15 cellular contexts compared by ENCODE assay signal in the genomic region with DNA sequence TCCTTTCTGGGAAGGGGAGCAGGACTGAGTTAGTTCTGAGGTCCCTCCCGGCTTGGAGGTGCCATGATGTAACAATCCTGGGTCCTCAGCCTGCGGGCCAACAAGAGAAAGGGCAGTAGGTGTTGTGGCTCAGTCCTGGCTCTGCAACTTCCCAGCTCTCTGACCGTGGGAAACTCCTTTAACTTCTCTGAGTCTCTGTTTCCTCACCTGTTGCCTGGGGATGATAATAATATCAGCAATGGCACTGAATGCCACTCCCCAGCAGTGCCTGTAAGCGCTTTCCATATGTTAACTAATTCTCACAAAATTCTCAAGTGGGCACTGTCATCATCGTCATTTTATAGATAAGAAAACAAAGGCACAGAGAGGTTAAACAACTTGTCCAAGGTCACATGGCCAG. TPM values are rescaled to one million over a fixed set of nuclear protein-coding genes. Genes with fewer than 3 reads are reported as not detected.
A peak's percentile ranks its signal among the peaks of the same experiment; 100 is the strongest.
DNase-seq lines count a peak whose midpoint lies in the region; ATAC-seq, FAIRE-seq and TF ChIP-seq lines count a peak whose summit lies in the region.
"Had no signal": no experiment of that assay in that cellular context is flagged by ENCODE, and none has a peak within 500 bp of the region (broad histone marks: within the 10 kb centered on the region; RNA-seq: fewer than 3 reads in every experiment).

No MANE protein-coding gene starts in this region.

- no peak overlapping the region for H4K5ac ChIP-seq in H1 (ENCODE audit: insufficient read length, low read depth, low read length)

- no peaks in the 10 kb centered on the region for H3K27me3 ChIP-seq in Panc1 (ENCODE audit: control insufficient read depth, insufficient read depth, low read length)
- no peaks in the 10 kb centered on the region for H3K27me3 ChIP-seq in H1 (replicated peaks in 1 of 4; ENCODE audit: control insufficient read depth in 3 of 4, extremely low read depth in 1 of 4, insufficient read depth in 3 of 4, low read length in 3 of 4)
- no peaks in the 10 kb centered on the region for H3K27me3 ChIP-seq in osteoblast (ENCODE audit: insufficient read depth, low read length)
- H3K27me3 ChIP-seq: BLaER1 had no signal

- in situ Hi-C loops in Panc1 (cut with HindIII; ENCODE audit: low pct_unique_long_range_greater_than_20kb, low sequenced_read_pairs), result no loop called here

- no peak overlapping the region for H3K14ac ChIP-seq in H1 (ENCODE audit: insufficient read length)

- no peak overlapping the region for H2BK20ac ChIP-seq in H1 (ENCODE audit: low read length)

- H4K8ac ChIP-seq in H1 (ENCODE audit: extremely low read depth, insufficient read depth, low read length), result no peak overlapping the region

- no TSS peak for BruUV-seq in Panc1 (replicated peaks; lab: Mats Ljungman, UMichigan)

- no peak; the same call in 1 of the 2 replicates for ATAC-seq in Panc1

- H3K4me2 ChIP-seq in H1 (ENCODE audit: insufficient read depth in 1 of 2, low read depth in 2 of 2, low read length in 2 of 2), result no peak overlapping the region
- H3K4me2 ChIP-seq in osteoblast (ENCODE audit: insufficient read depth, low read length), result no peak overlapping the region
- H3K4me2 ChIP-seq: BLaER1 had no signal

- no peak overlapping the region for H3K27ac ChIP-seq in HEK293 (ENCODE audit: extremely low read depth, low read depth, low read length)
- H3K27ac ChIP-seq in Panc1 (ENCODE audit: low read length), result peak overlapping the region; percentile 71
- no peak overlapping the region for H3K27ac ChIP-seq in H1 (ENCODE audit: low read depth, low read length)
- no peak overlapping the region for H3K27ac ChIP-seq in osteoblast (ENCODE audit: low read depth, low read length)
- H3K27ac ChIP-seq: BLaER1 had no signal

- no peak overlapping the region for H2BK120ac ChIP-seq in H1 (replicated peaks; ENCODE audit: low read depth, low read length)

- no peak for FAIRE-seq in H1 (lab: Jason Lieb, UNC)

- H2AK5ac ChIP-seq in H1 (ENCODE audit: low read depth, low read length), result peak overlapping the region; percentile 57; the same call in 1 of the 2 replicates

- no peak for DNase-seq in Panc1 (ENCODE audit: low read depth, low spot score)
- no peak for DNase-seq in H1 (ENCODE audit: low read depth in 1 of 2, low spot score in 2 of 2)
- DNase-seq in osteoblast (ENCODE audit: insufficient read length, low spot score, missing footprints), result peak; percentile 36
- DNase-seq in activated CD8-positive, alpha-beta memory T cell treated with anti-CD3 and anti-CD28 coated beads for 24 hours, result no peak
- no peak for DNase-seq in HPDE6-E6E7 (ENCODE audit: extremely low spot score)
- DNase-seq in putamen (ENCODE audit: low spot score), result no peak
- DNase-seq: DMS 273 treated with DMSO at 0.1 percent for 48 hours, H7, NCI-H1092, NCI-H1694, NCI-H2107, SHP77 had no signal

- POLR2A ChIA-PET in HEK293 (lab: Yijun Ruan, JAX) (no interaction called here), Panc1 (lab: Charles Lee) (no interaction called here), H1 (lab: Charles Lee; ENCODE audit: partially characterized antibody) (interaction anchor here (0.8 kb wide), 1 partner anchor 8 kb away, joined by 3 read pairs; no protein-coding TSS in a partner anchor)

- no peaks in the 10 kb centered on the region for H3K4me1 ChIP-seq in HEK293 (ENCODE audit: control insufficient read depth, insufficient read depth, low read length)
- H3K4me1 ChIP-seq in Panc1 (ENCODE audit: control insufficient read depth, insufficient read depth, low read length), result peaks cover 19% of the 10 kb centered on the region
- H3K4me1 ChIP-seq in H1 (replicated peaks in 1 of 4; ENCODE audit: control insufficient read depth in 3 of 4, insufficient read depth in 4 of 4, low read length in 3 of 4), result peaks cover 0 to 3% (median under 1%) of the 10 kb centered on the region in 4 experiments; a peak in 2 of 7 replicates
- H3K4me1 ChIP-seq in osteoblast (ENCODE audit: insufficient read depth, low read length), result peaks cover 14% of the 10 kb centered on the region
- H3K4me1 ChIP-seq: BLaER1 had no signal

- TF ChIP-seq CTCF in HEK293 (tag by site-specific recombination; IDR thresholded peaks at IDR 0.05) (no peak), Panc1 (IDR thresholded peaks at IDR 0.05) (no peak), H1 (IDR thresholded peaks at IDR 0.05; ENCODE audit: control extremely low read depth in 1 of 3, insufficient read depth in 1 of 3, low read depth in 1 of 3, low read length in 3 of 3) (no peak), osteoblast (IDR thresholded peaks at IDR 0.05; ENCODE audit: extremely low read depth, low read depth, low read length) (no peak)

- TF ChIP-seq RAD21 in H1 (IDR thresholded peaks at IDR 0.05 in 1 of 2, conservative IDR thresholded peaks at IDR 0.05 in 1 of 2; ENCODE audit: low read depth in 2 of 2, low read length in 2 of 2), result no peak

- H3K79me2 ChIP-seq in H1 (ENCODE audit: control insufficient read depth in 1 of 2, insufficient read depth in 2 of 2, low read length in 2 of 2) (no peaks in the 10 kb centered on the region), osteoblast (ENCODE audit: insufficient read depth, low read length) (no peaks in the 10 kb centered on the region)

- no peak overlapping the region for H3K23ac ChIP-seq in H1 (ENCODE audit: insufficient read length)

- intact Hi-C loops in Panc1 (cut with micrococcal nuclease; ENCODE audit: unreplicated experiment), result no loop called here

- no peak overlapping the region for H3K56ac ChIP-seq in H1 (replicated peaks; ENCODE audit: insufficient read length, low read depth, low read length)

- H3K4ac ChIP-seq in H1 (replicated peaks; ENCODE audit: insufficient read length, low read depth, low read length), result no peak overlapping the region

- H4K20me1 ChIP-seq in H1 (replicated peaks in 1 of 2; ENCODE audit: control insufficient read depth in 1 of 2, insufficient read depth in 2 of 2, low read length in 2 of 2) (no peaks in the 10 kb centered on the region), osteoblast (ENCODE audit: insufficient read depth, low read length) (no peaks in the 10 kb centered on the region)
- H4K20me1 ChIP-seq: BLaER1 had no signal

- H3K18ac ChIP-seq in H1 (ENCODE audit: extremely low read depth, low read length), result peak overlapping the region; percentile 20; the same call in 1 of the 2 replicates

- TF ChIP-seq EP300 in H1 (IDR thresholded peaks at IDR 0.05; ENCODE audit: borderline replicate concordance in 1 of 2, low read depth in 2 of 2, low read length in 2 of 2), result no peak

- H3K36me3 ChIP-seq in HEK293 (ENCODE audit: control insufficient read depth in 2 of 2, insufficient read depth in 1 of 2, low read length in 2 of 2) (no peaks in the 10 kb centered on the region), Panc1 (ENCODE audit: control insufficient read depth, insufficient read depth, low read length) (no peaks in the 10 kb centered on the region), H1 (ENCODE audit: control insufficient read depth in 2 of 4, insufficient read depth in 4 of 4, low read length in 3 of 4) (no peaks in the 10 kb centered on the region), osteoblast (ENCODE audit: insufficient read depth, low read length) (no peaks in the 10 kb centered on the region)
- H3K36me3 ChIP-seq: BLaER1 had no signal

- no peak overlapping the region for H2BK12ac ChIP-seq in H1 (ENCODE audit: low read depth, low read length)

- H3K9me3 ChIP-seq in HEK293 (ENCODE audit: control insufficient read depth, insufficient read depth, low read depth, low read length), result no peaks in the 10 kb centered on the region
- no peaks in the 10 kb centered on the region for H3K9me3 ChIP-seq in Panc1 (ENCODE audit: control insufficient read depth, insufficient read depth, low read depth, low read length)
- H3K9me3 ChIP-seq in H1 (ENCODE audit: insufficient read depth in 2 of 2, low read depth in 1 of 2, low read length in 1 of 2), result no peaks in the 10 kb centered on the region
- H3K9me3 ChIP-seq in osteoblast (ENCODE audit: low read depth, low read length), result no peaks in the 10 kb centered on the region
- H3K9me3 ChIP-seq: BLaER1 had no signal

- H2AFZ ChIP-seq in H1 (ENCODE audit: low read length) (no peak overlapping the region), osteoblast (ENCODE audit: low read length) (peak overlapping the region; percentile 10)

- H3K4me3 ChIP-seq in HEK293 (ENCODE audit: low read depth, low read length) (no peak overlapping the region), Panc1 (ENCODE audit: low read depth in 2 of 2, low read length in 2 of 2) (no peak overlapping the region), H1 (ENCODE audit: extremely low read depth in 1 of 4, insufficient read depth in 2 of 4, low read depth in 3 of 4, low read length in 4 of 4) (no peak overlapping the region), osteoblast (ENCODE audit: insufficient read depth, low read length) (no peak overlapping the region)
- H3K4me3 ChIP-seq: BLaER1 had no signal

- TF ChIP-seq POLR2A in H1 (IDR thresholded peaks at IDR 0.05; ENCODE audit: control extremely low read depth in 1 of 2, low read depth in 2 of 2, low read length in 2 of 2), result no peak

- H3K23me2 ChIP-seq in H1 (ENCODE audit: low read depth, low read length), result no peaks in the 10 kb centered on the region

- no peak overlapping the region for H4K91ac ChIP-seq in H1 (replicated peaks; ENCODE audit: insufficient read length, low read length)

- H3K9ac ChIP-seq in H1 (replicated peaks in 1 of 4; ENCODE audit: extremely low read depth in 1 of 4, low read depth in 3 of 4, low read length in 3 of 4), result no peak overlapping the region; a peak in 1 of 7 replicates
- H3K9ac ChIP-seq: BLaER1 had no signal

- WGBS in H1 (ENCODE audit: extremely low coverage in 1 of 2, insufficient coverage in 1 of 2, insufficient read length in 1 of 2, insufficient replicate concordance in 2 of 2, low coverage in 1 of 2, low lambda C conversion rate in 2 of 2, missing lambda C conversion rate in 1 of 2), 2 experiments, result 83% methylated on average over 5 of the region's 5 CpGs; no CpG with 5 or more reads in 1 of the 2 experiments

- CTCF ChIA-PET in HEK293 (lab: Yijun Ruan, JAX), result interaction anchor here (1.2 kb wide), 1 partner anchor 23 kb away, joined by 5 read pairs; no protein-coding TSS in a partner anchor
- CTCF ChIA-PET in Panc1 (lab: Charles Lee), result no interaction called here
- CTCF ChIA-PET in H1 (lab: Charles Lee; ENCODE audit: partially characterized antibody), result interaction anchor here (0.8 to 2.9 kb wide), 5 partner anchors 11 to 125 kb away, joined by 3 to 11 read pairs (median 5); no protein-coding TSS in a partner anchor

- H2BK5ac ChIP-seq in H1 (ENCODE audit: low read depth, low read length), result no peak overlapping the region; the same call in 1 of the 2 replicates

- no peak overlapping the region for H2BK15ac ChIP-seq in H1 (ENCODE audit: low read length)

- H3K79me1 ChIP-seq in H1 (ENCODE audit: low read depth, low read length), result no peaks in the 10 kb centered on the region

RNA-seq across cellular contexts. Expression of gene PADI3, which starts 2.3 kb away (rescaled TPM):
- total RNA-seq in Panc1 (2021; ENCODE audit: unreplicated experiment), result 3.4 TPM
- 4.4 TPM for polyA plus RNA-seq in Panc1 (2012; ENCODE audit: insufficient read length)
- total RNA-seq in H1 (2021; fragmentation: NEBNext Ultra II Directional; extraction: Animal tissue kit (Norgen Biotek cat#: 25700)), result 0.37 and 0.44 TPM in 2 replicates
- polyA plus RNA-seq in H1 (2011; rRNA removed), result 0.94 and 1.9 TPM in 2 replicates
- 1.6 TPM for polyA plus RNA-seq in H1 (2011; cell fraction: cytosol; rRNA removed)
- 3.4 TPM for polyA plus RNA-seq in H1 (2011; cell fraction: nucleus; rRNA removed)
- 0.35 to 0.85 TPM (median 0.64 TPM) in 4 replicates for polyA plus RNA-seq in H1 (2012, experiment 1 of 2)
- 0.33 TPM for polyA plus RNA-seq in H1 (2012, experiment 2 of 2)
- polyA plus RNA-seq in H1 (2013, experiment 1 of 2), result 0.59 TPM
- polyA plus RNA-seq in H1 (2013, experiment 2 of 2), result 0.35 TPM
- polyA minus RNA-seq in H1 (2011; rRNA and poly(A)+ RNA removed), result 1.3 and 1.7 TPM in 2 replicates
- 0.81 TPM for polyA minus RNA-seq in H1 (2011; cell fraction: cytosol; rRNA and poly(A)+ RNA removed)
- 1.6 TPM for polyA minus RNA-seq in H1 (2011; cell fraction: nucleus; rRNA and poly(A)+ RNA removed)
- total RNA-seq in osteoblast, result not detected in 2 replicates

RNA-seq across cellular contexts. Expression of gene PADI1, which starts 46.3 kb away (rescaled TPM):
- total RNA-seq in Panc1 (2021; ENCODE audit: unreplicated experiment), result 2.3 TPM
- polyA plus RNA-seq in Panc1 (2012; ENCODE audit: insufficient read length), result 2.6 TPM
- total RNA-seq in H1 (2021; fragmentation: NEBNext Ultra II Directional; extraction: Animal tissue kit (Norgen Biotek cat#: 25700)), result 0.30 and 0.33 TPM in 2 replicates
- 0.20 and 0.38 TPM in 2 replicates for polyA plus RNA-seq in H1 (2011; rRNA removed)
- polyA plus RNA-seq in H1 (2011; cell fraction: cytosol; rRNA removed), result 0.22 TPM
- polyA plus RNA-seq in H1 (2011; cell fraction: nucleus; rRNA removed), result 0.40 TPM
- 0.20 to 0.45 TPM (median 0.29 TPM) in 4 replicates for polyA plus RNA-seq in H1 (2012, experiment 1 of 2)
- 0.24 TPM for polyA plus RNA-seq in H1 (2012, experiment 2 of 2)
- 0.41 TPM for polyA plus RNA-seq in H1 (2013, experiment 1 of 2)
- polyA plus RNA-seq in H1 (2013, experiment 2 of 2), result 0.31 TPM
- 0.20 and 0.35 TPM in 2 replicates for polyA minus RNA-seq in H1 (2011; rRNA and poly(A)+ RNA removed)
- polyA minus RNA-seq in H1 (2011; cell fraction: cytosol; rRNA and poly(A)+ RNA removed), result not detected
- not detected for polyA minus RNA-seq in H1 (2011; cell fraction: nucleus; rRNA and poly(A)+ RNA removed)
- under 0.01 TPM in 2 replicates for total RNA-seq in osteoblast

RNA-seq across cellular contexts. Expression of gene PADI4, which starts 56.8 kb away (rescaled TPM):
- total RNA-seq in Panc1 (2021; ENCODE audit: unreplicated experiment) (not detected), osteoblast (not detected in 2 replicates)
- polyA plus RNA-seq in Panc1 (2012; ENCODE audit: insufficient read length), result 0.36 TPM
- not detected in 2 replicates for total RNA-seq in H1 (2021; fragmentation: NEBNext Ultra II Directional; extraction: Animal tissue kit (Norgen Biotek cat#: 25700))
- 0.17 and 0.29 TPM in 2 replicates for polyA plus RNA-seq in H1 (2011; rRNA removed)
- polyA plus RNA-seq in H1 (2011; cell fraction: cytosol; rRNA removed), result 0.18 TPM
- 0.11 TPM for polyA plus RNA-seq in H1 (2011; cell fraction: nucleus; rRNA removed)
- polyA plus RNA-seq in H1 (2012, experiment 1 of 2), result 0.06 to 0.25 TPM (median 0.20 TPM) in 3 of 4 replicates, not detected in the other
- polyA plus RNA-seq in H1 (2012, experiment 2 of 2), result 0.07 TPM
- polyA plus RNA-seq in H1 (2013, experiment 1 of 2), result 0.39 TPM
- 0.29 TPM for polyA plus RNA-seq in H1 (2013, experiment 2 of 2)
- polyA minus RNA-seq in H1 (2011; rRNA and poly(A)+ RNA removed), result 0.41 TPM in 1 of 2 replicates, not detected in the other
- not detected for polyA minus RNA-seq in H1 (2011; cell fraction: cytosol; rRNA and poly(A)+ RNA removed)
- not detected for polyA minus RNA-seq in H1 (2011; cell fraction: nucleus; rRNA and poly(A)+ RNA removed)
- total RNA-seq: HT-29 had no signal
